14 cellular contexts compared by ENCODE assay signal in the genomic region with DNA sequence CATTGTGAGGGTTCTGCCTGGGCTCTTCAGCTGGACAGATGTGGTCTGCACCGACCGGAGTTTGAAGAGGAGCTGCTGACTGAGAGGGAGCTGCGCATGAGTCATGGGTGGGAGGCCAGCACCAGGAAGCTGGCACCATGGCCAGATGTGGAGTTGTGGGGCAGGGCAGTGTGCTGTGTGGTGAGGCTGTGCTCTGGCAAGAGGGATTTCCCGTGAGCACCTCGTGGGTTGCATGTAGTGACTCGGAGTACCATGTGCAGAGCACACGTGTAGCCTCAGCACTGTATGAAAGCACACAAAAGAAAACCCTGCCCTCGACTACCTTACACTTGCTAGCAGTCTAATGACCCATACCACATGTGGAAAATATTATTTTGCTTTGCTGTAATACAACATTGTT.
DNase-seq lines count a peak whose midpoint lies in the region; ATAC-seq and TF ChIP-seq lines count a peak whose summit lies in the region.
"Had no signal": no experiment of that assay in that cellular context is flagged by ENCODE, and none has a peak within 500 bp of the region (broad histone marks: within the 10 kb centered on the region; RNA-seq: fewer than 3 reads in every experiment).

No MANE protein-coding gene starts in this region.

- peaks cover 2% of the 10 kb centered on the region for H3K36me3 ChIP-seq in fibroblast of lung (ENCODE audit: control insufficient read depth, insufficient read depth, low read length)

- H3K27ac Mint-ChIP-seq in activated CD4-positive, alpha-beta T cell treated with anti-CD3 and anti-CD28 coated beads, Interleukin-2, amount 10 ng/mL, durations not matched to agents 7 days and 5 days, result no peak overlapping the region
- H3K27ac Mint-ChIP-seq in stimulated activated naive CD8-positive, alpha-beta T cell treated with anti-CD3 and anti-CD28 coated beads, Interleukin-15, amount 100 ng/mL, for 72 hours, result no peak overlapping the region
- H3K27ac Mint-ChIP-seq in CD4-positive, alpha-beta T cell, result no peak overlapping the region
- H3K27ac Mint-ChIP-seq: GM23338; T-helper 2 cell treated with Interferon-gamma antibody and Interleukin-4, amounts not matched to agents 5 μg/mL and 100 μg/mL, for 36 hours had no signal

- H3K4me2 ChIP-seq in fibroblast of lung (ENCODE audit: extremely low read depth, insufficient read depth, low read length), result no peak overlapping the region
- H3K4me2 ChIP-seq: GM23338 had no signal

- H3K79me2 ChIP-seq in fibroblast of lung (ENCODE audit: control insufficient read depth, insufficient read depth, low read length), result no peaks in the 10 kb centered on the region

- H3K4me3 ChIP-seq in fibroblast of lung (replicated peaks in 1 of 4; ENCODE audit: control extremely low read depth in 1 of 4, insufficient read depth in 1 of 4, low read depth in 3 of 4, low read length in 4 of 4), result no peak overlapping the region
- H3K4me3 ChIP-seq: GM23338, sigmoid colon had no signal

- POLR2A ChIA-PET in activated CD4-positive, alpha-beta T cell treated with anti-CD3 and anti-CD28 coated beads, Interleukin-2, amount 10 ng/mL, durations not matched to agents 7 days and 5 days (lab: Charles Lee), result no interaction called here
- POLR2A ChIA-PET in CD4-positive, alpha-beta T cell (lab: Charles Lee), result no interaction called here

- no peaks in the 10 kb centered on the region for H3K27me3 ChIP-seq in fibroblast of lung (ENCODE audit: control insufficient read depth, insufficient read depth, low read length)
- H3K27me3 ChIP-seq in CD4-positive, alpha-beta T cell (ENCODE audit: control insufficient read depth, insufficient read depth, low read length), result no peaks in the 10 kb centered on the region
- H3K27me3 ChIP-seq: sigmoid colon had no signal

- no peaks in the 10 kb centered on the region for H3K9me3 Mint-ChIP-seq in activated CD4-positive, alpha-beta T cell treated with anti-CD3 and anti-CD28 coated beads, Interleukin-2, amount 10 ng/mL, durations not matched to agents 7 days and 5 days
- no peaks in the 10 kb centered on the region for H3K9me3 Mint-ChIP-seq in stimulated activated naive CD8-positive, alpha-beta T cell treated with anti-CD3 and anti-CD28 coated beads, Interleukin-15, amount 100 ng/mL, for 72 hours
- no peaks in the 10 kb centered on the region for H3K9me3 Mint-ChIP-seq in CD4-positive, alpha-beta T cell
- H3K9me3 Mint-ChIP-seq: central memory CD8-positive, alpha-beta T cell; GM23338; T-helper 2 cell treated with Interferon-gamma antibody and Interleukin-4, amounts not matched to agents 5 μg/mL and 100 μg/mL, for 36 hours had no signal

- no peak overlapping the region for H3K9ac ChIP-seq in fibroblast of lung (ENCODE audit: insufficient read depth, low read length)

- CTCF ChIA-PET in activated CD4-positive, alpha-beta T cell treated with anti-CD3 and anti-CD28 coated beads, Interleukin-2, amount 10 ng/mL, durations not matched to agents 7 days and 5 days (lab: Charles Lee), result no interaction called here
- CTCF ChIA-PET in CD4-positive, alpha-beta T cell (lab: Charles Lee), result no interaction called here

- intact Hi-C loops in CD4-positive, alpha-beta T cell (cut with DNase I, micrococcal nuclease), result loop anchor here in 1 of 2 experiments (10.0 kb wide), 1 partner anchor 925 kb away; no protein-coding TSS in a partner anchor

- no peak for TF ChIP-seq CTCF in fibroblast of lung (conservative IDR thresholded peaks at IDR 0.05 in 1 of 2, IDR thresholded peaks at IDR 0.05 in 1 of 2; ENCODE audit: low read depth in 1 of 2, low read length in 2 of 2)
- no peak for TF ChIP-seq CTCF in CD4-positive, alpha-beta T cell (IDR thresholded peaks at IDR 0.05)

- no peak overlapping the region for H3K4me3 Mint-ChIP-seq in activated CD4-positive, alpha-beta T cell treated with anti-CD3 and anti-CD28 coated beads, Interleukin-2, amount 10 ng/mL, durations not matched to agents 7 days and 5 days
- H3K4me3 Mint-ChIP-seq in stimulated activated naive CD8-positive, alpha-beta T cell treated with anti-CD3 and anti-CD28 coated beads, Interleukin-15, amount 100 ng/mL, for 72 hours, result no peak overlapping the region
- H3K4me3 Mint-ChIP-seq in CD4-positive, alpha-beta T cell, result no peak overlapping the region
- H3K4me3 Mint-ChIP-seq: central memory CD8-positive, alpha-beta T cell; GM23338; T-helper 2 cell treated with Interferon-gamma antibody and Interleukin-4, amounts not matched to agents 5 μg/mL and 100 μg/mL, for 36 hours had no signal

- no peaks in the 10 kb centered on the region for H3K9me3 ChIP-seq in fibroblast of lung (ENCODE audit: control insufficient read depth, insufficient read depth, low read depth, low read length)
- H3K9me3 ChIP-seq in CD4-positive, alpha-beta T cell (ENCODE audit: control insufficient read depth, low read length), result no peaks in the 10 kb centered on the region
- H3K9me3 ChIP-seq: sigmoid colon had no signal

- H3K4me1 ChIP-seq in fibroblast of lung (ENCODE audit: control insufficient read depth, extremely low read depth, insufficient read depth, low read length), result peaks cover 8% of the 10 kb centered on the region
- H3K4me1 ChIP-seq: sigmoid colon had no signal

- no peak overlapping the region for H2AFZ ChIP-seq in fibroblast of lung (ENCODE audit: low read length)
- H2AFZ ChIP-seq: GM23338 had no signal

- H4K20me1 ChIP-seq in fibroblast of lung (ENCODE audit: control insufficient read depth, extremely low read depth, insufficient read depth, low read length), result no peaks in the 10 kb centered on the region

- no peaks in the 10 kb centered on the region for H3K27me3 Mint-ChIP-seq in activated CD4-positive, alpha-beta T cell treated with anti-CD3 and anti-CD28 coated beads, Interleukin-2, amount 10 ng/mL, durations not matched to agents 7 days and 5 days
- H3K27me3 Mint-ChIP-seq in stimulated activated naive CD8-positive, alpha-beta T cell treated with anti-CD3 and anti-CD28 coated beads, Interleukin-15, amount 100 ng/mL, for 72 hours, result no peaks in the 10 kb centered on the region
- no peaks in the 10 kb centered on the region for H3K27me3 Mint-ChIP-seq in CD4-positive, alpha-beta T cell
- H3K27me3 Mint-ChIP-seq: central memory CD8-positive, alpha-beta T cell had no signal

- no peak overlapping the region for H3K27ac ChIP-seq in fibroblast of lung (ENCODE audit: insufficient read depth, low read length)
- H3K27ac ChIP-seq in CD4-positive, alpha-beta T cell (ENCODE audit: low read depth, low read length), result no peak overlapping the region
- H3K27ac ChIP-seq: HL-60, sigmoid colon had no signal

- peak; percentile 58 for ATAC-seq in stimulated activated naive CD8-positive, alpha-beta T cell treated with anti-CD3 and anti-CD28 coated beads, Interleukin-15, amount 100 ng/mL, for 72 hours
- ATAC-seq in CD4-positive, alpha-beta T cell (ENCODE audit: poor library complexity), result no peak
- ATAC-seq: GM23338 had no signal

- no peaks in the 10 kb centered on the region for H3K36me3 Mint-ChIP-seq in activated CD4-positive, alpha-beta T cell treated with anti-CD3 and anti-CD28 coated beads, Interleukin-2, amount 10 ng/mL, durations not matched to agents 7 days and 5 days (ENCODE audit: low read depth)
- peaks cover 5% of the 10 kb centered on the region for H3K36me3 Mint-ChIP-seq in CD4-positive, alpha-beta T cell (ENCODE audit: low read depth)

- no peaks in the 10 kb centered on the region for H3K4me1 Mint-ChIP-seq in activated CD4-positive, alpha-beta T cell treated with anti-CD3 and anti-CD28 coated beads, Interleukin-2, amount 10 ng/mL, durations not matched to agents 7 days and 5 days
- no peaks in the 10 kb centered on the region for H3K4me1 Mint-ChIP-seq in stimulated activated naive CD8-positive, alpha-beta T cell treated with anti-CD3 and anti-CD28 coated beads, Interleukin-15, amount 100 ng/mL, for 72 hours
- H3K4me1 Mint-ChIP-seq in CD4-positive, alpha-beta T cell (ENCODE audit: low read depth), result no peaks in the 10 kb centered on the region
- H3K4me1 Mint-ChIP-seq: central memory CD8-positive, alpha-beta T cell; GM23338 had no signal

- DNase-seq in activated CD4-positive, alpha-beta T cell treated with anti-CD3 and anti-CD28 coated beads for 48 hours, result peak; percentile 5
- DNase-seq in activated CD4-positive, alpha-beta T cell treated with anti-CD3 and anti-CD28 coated beads, Interleukin-2, amount 10 ng/mL, durations not matched to agents 7 days and 5 days, result no peak
- DNase-seq in NCI-H226 (peak; percentile 33), fibroblast of lung (ENCODE audit: low read depth in 2 of 2) (peak; percentile 28 to 42), CD1c-positive myeloid dendritic cell (ENCODE audit: extremely low spot score) (no peak), DMS53 treated with DMSO at 0.1 percent for 48 hours (lab: John Stamatoyannopoulos, UW; ENCODE audit: unreplicated experiment) (no peak)
- DNase-seq in stimulated activated naive CD8-positive, alpha-beta T cell treated with anti-CD3 and anti-CD28 coated beads, Interleukin-15, amount 100 ng/mL, for 72 hours, result no peak
- no peak for DNase-seq in CD4-positive, alpha-beta T cell
- DNase-seq: NCI-H2081 treated with DMSO at 0.1 percent for 48 hours, sigmoid colon had no signal

Comparison
In these comparisons a context has a peak if more than half of its experiments do, and no peak if none do; other contexts are left out.
1. DNase-seq: peak in activated CD4-positive, alpha-beta T cell treated with anti-CD3 and anti-CD28 coated beads for 48 hours (single experiment), NCI-H226 (single experiment) and fibroblast of lung (2 of 2); none in activated CD4-positive, alpha-beta T cell treated with anti-CD3 and anti-CD28 coated beads, Interleukin-2, amount 10 ng/mL, durations not matched to agents 7 days and 5 days (single experiment), stimulated activated naive CD8-positive, alpha-beta T cell treated with anti-CD3 and anti-CD28 coated beads, Interleukin-15, amount 100 ng/mL, for 72 hours (0 of 2), CD1c-positive myeloid dendritic cell (single experiment), DMS53 treated with DMSO at 0.1 percent for 48 hours (single experiment) and CD4-positive, alpha-beta T cell (0 of 10).